In the genomic region with DNA sequence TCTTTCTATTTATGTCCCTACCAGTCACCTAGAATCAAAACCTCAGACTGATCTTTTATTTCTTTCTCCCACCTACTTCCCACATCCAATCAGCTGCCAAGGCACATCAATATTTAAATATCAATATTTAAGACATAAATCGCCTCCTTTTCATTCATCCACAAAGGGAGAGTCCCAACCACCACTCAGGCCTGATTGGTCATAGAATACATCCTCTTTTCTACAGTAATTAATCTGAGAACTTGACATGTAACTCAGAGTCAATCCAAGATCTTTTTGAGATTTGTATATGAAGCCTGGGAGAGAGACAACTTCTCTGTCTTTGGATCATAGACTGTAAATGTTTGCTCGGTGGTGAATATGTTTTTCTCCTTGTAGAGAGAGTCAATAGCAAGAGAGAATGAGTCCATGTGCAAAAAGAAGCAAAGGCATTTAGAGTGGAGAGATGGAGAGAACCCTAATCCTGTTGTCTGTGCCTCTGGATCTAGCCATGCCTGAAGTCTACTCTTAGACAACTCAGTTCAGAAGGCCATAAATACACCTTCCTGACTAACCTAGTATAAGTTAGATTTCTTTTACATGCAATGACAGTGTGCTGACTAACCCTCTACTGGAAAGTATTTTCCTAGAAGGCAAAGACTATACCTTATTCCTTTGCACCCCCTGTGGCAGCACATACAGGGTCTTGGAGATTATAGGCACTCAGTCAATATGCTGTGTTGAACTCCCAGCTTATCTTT, we compare ENCODE assay signal across 20 cellular contexts.
"Had no signal": no experiment of that assay in that cellular context is flagged by ENCODE, and none has a peak within 500 bp of the region (broad histone marks: within the 10 kb centered on the region; RNA-seq: fewer than 3 reads in every experiment).

No MANE protein-coding gene starts in this region.

- H3K4me1 ChIP-seq: breast epithelium had no signal

- H3K4me3 Mint-ChIP-seq: activated CD4-positive, alpha-beta memory T cell treated with anti-CD3 and anti-CD28 coated beads, Interleukin-2, amount 10 ng/mL, durations not matched to agents 7 days and 5 days; activated naive CD4-positive, alpha-beta T cell treated with anti-CD3 and anti-CD28 coated beads, Interleukin-2, amount 10 ng/mL, durations not matched to agents 7 days and 5 days; activated T-cell treated with anti-CD3 and anti-CD28 coated beads, Interleukin-2, amount 50 U/mL, for 4 hours; neural crest cell; T-helper 1 cell treated with Interleukin-12 subunit alpha and Interleukin-12 subunit beta and Interleukin-4 antibody, amounts not matched to agents 30 μg/mL and 1 μg/mL, for 36 hours had no signal

- H3K27ac ChIP-seq: breast epithelium, gastroesophageal sphincter, heart left ventricle, left lung, pancreas, stomach, upper lobe of left lung had no signal

- FAIRE-seq: astrocyte, pancreas had no signal

- H3K4me1 Mint-ChIP-seq: activated naive CD4-positive, alpha-beta T cell treated with anti-CD3 and anti-CD28 coated beads, Interleukin-2, amount 10 ng/mL, durations not matched to agents 7 days and 5 days had no signal

- DNase-seq: activated CD4-positive, alpha-beta memory T cell treated with anti-CD3 and anti-CD28 coated beads, Interleukin-2, amount 10 ng/mL, durations not matched to agents 7 days and 5 days; activated CD4-positive, alpha-beta T cell treated with anti-CD3 and anti-CD28 coated beads for 48 hours; activated CD8-positive, alpha-beta memory T cell treated with anti-CD3 and anti-CD28 coated beads, Interleukin-2, amount 50 U/mL, for 4 hours; activated effector memory CD4-positive, alpha-beta T cell treated with Interleukin-2 at 50 U/mL for 16 hours; activated naive CD4-positive, alpha-beta T cell treated with anti-CD3 and anti-CD28 coated beads, Interleukin-2, amount 10 ng/mL, durations not matched to agents 7 days and 5 days; activated T-cell treated with anti-CD3 and anti-CD28 coated beads, Interleukin-2, amount 50 U/mL, for 4 hours; cerebellar nuclear complex; cortex of kidney; heart left ventricle; left lung; mammary epithelial cell; pancreas; sigmoid colon; stomach; upper lobe of left lung had no signal

- H3K27me3 ChIP-seq: breast epithelium, gastroesophageal sphincter, heart left ventricle, left lung, pancreas, sigmoid colon, stomach, upper lobe of left lung had no signal

- H3K27me3 Mint-ChIP-seq: activated CD4-positive, alpha-beta memory T cell treated with anti-CD3 and anti-CD28 coated beads, Interleukin-2, amount 10 ng/mL, durations not matched to agents 7 days and 5 days; activated naive CD4-positive, alpha-beta T cell treated with anti-CD3 and anti-CD28 coated beads, Interleukin-2, amount 10 ng/mL, durations not matched to agents 7 days and 5 days had no signal

- H3K36me3 ChIP-seq: breast epithelium, gastroesophageal sphincter, heart left ventricle, left lung, pancreas, sigmoid colon had no signal

- H3K4me3 ChIP-seq: breast epithelium, gastroesophageal sphincter, heart left ventricle, left lung, pancreas, sigmoid colon, stomach, upper lobe of left lung had no signal

- H3K27ac Mint-ChIP-seq: activated CD4-positive, alpha-beta memory T cell treated with anti-CD3 and anti-CD28 coated beads, Interleukin-2, amount 10 ng/mL, durations not matched to agents 7 days and 5 days; activated naive CD4-positive, alpha-beta T cell treated with anti-CD3 and anti-CD28 coated beads, Interleukin-2, amount 10 ng/mL, durations not matched to agents 7 days and 5 days; T-helper 1 cell treated with Interleukin-12 subunit alpha and Interleukin-12 subunit beta and Interleukin-4 antibody, amounts not matched to agents 30 μg/mL and 1 μg/mL, for 36 hours had no signal

- H3K9me3 Mint-ChIP-seq: activated T-cell treated with anti-CD3 and anti-CD28 coated beads, Interleukin-2, amount 50 U/mL, for 4 hours had no signal

- H3K9me3 ChIP-seq: breast epithelium, gastroesophageal sphincter, left lung, pancreas, sigmoid colon, upper lobe of left lung had no signal

- ATAC-seq: activated T-cell treated with anti-CD3 and anti-CD28 coated beads, Interleukin-2, amount 50 U/mL, for 4 hours; gastroesophageal sphincter; heart left ventricle; left lung; pancreas had no signal
